19 cellular contexts compared by ENCODE assay signal in the genomic region with DNA sequence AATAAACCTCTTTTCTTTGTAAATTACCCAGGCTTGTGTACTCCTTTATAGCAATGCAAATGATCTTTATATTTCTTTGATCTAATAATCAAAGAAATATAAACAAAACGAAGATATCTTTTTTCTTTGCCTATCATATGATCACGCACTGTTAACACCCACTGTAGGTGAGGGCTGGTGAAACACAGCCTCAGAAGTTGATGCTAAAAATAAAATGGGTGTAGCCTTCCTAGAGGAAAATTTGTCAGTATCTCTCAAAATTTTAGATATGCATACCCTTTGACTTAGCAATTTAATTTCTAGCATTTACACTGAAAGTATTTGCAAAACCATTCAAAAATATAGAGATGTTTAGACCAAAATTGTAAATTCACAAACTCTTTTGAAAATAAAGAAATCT. TPM values are rescaled to one million over a fixed set of nuclear protein-coding genes. Genes with fewer than 3 reads are reported as not detected.
A peak's percentile ranks its signal among the peaks of the same experiment; 100 is the strongest.
DNase-seq lines count a peak whose midpoint lies in the region; ATAC-seq and TF ChIP-seq lines count a peak whose summit lies in the region.
"Had no signal": no experiment of that assay in that cellular context is flagged by ENCODE, and none has a peak within 500 bp of the region (broad histone marks: within the 10 kb centered on the region; RNA-seq: fewer than 3 reads in every experiment).

No MANE protein-coding gene starts in this region.

- ATAC-seq in Right ventricle myocardium superior (ENCODE audit: poor library complexity) (peak; percentile 51), Panc1 (no peak), left ventricle myocardium superior (peak; percentile 26), HG03432 (IDR thresholded peaks at IDR 0.05; ENCODE audit: unreplicated experiment) (no peak)
- ATAC-seq: GM12878 had no signal

- POLR2A ChIA-PET in Panc1 (lab: Charles Lee) = no interaction called here
- POLR2A ChIA-PET in CD4-positive, alpha-beta memory T cell (lab: Charles Lee; ENCODE audit: partially characterized antibody) = no interaction called here

- H3K36me3 Mint-ChIP-seq in CD4-positive, alpha-beta memory T cell = no peaks in the 10 kb centered on the region

- WGBS in smooth muscle cell (ENCODE audit: low lambda C conversion rate) = 64% methylated on average over 2 of the region's 2 CpGs

- H3K79me2 ChIP-seq in smooth muscle cell (ENCODE audit: low read depth) = no peaks in the 10 kb centered on the region

- peak overlapping the region; percentile 17 for H3K4me2 ChIP-seq in smooth muscle cell
- H3K4me2 ChIP-seq: BLaER1 treated with 17β-estradiol and CSF1 and Interleukin-3, amounts not matched to agents 10 nM and 100 nM; GM23338 had no signal

- H3K4me3 ChIP-seq in Panc1 (ENCODE audit: low read depth in 2 of 2, low read length in 2 of 2) (no peak overlapping the region), smooth muscle cell (no peak overlapping the region)
- no peak overlapping the region for H3K4me3 ChIP-seq in CD4-positive, alpha-beta memory T cell (ENCODE audit: low read length in 2 of 2)
- H3K4me3 ChIP-seq: BLaER1 treated with 17β-estradiol and CSF1 and Interleukin-3, amounts not matched to agents 10 nM and 100 nM; GM12878; GM23338; Peyer's patch had no signal

- CTCF ChIA-PET in Panc1 (lab: Charles Lee) = interaction anchor here (1.4 kb wide), 1 partner anchor 26 kb away, joined by 3 read pairs; no protein-coding TSS in a partner anchor
- CTCF ChIA-PET in CD4-positive, alpha-beta memory T cell (lab: Charles Lee; ENCODE audit: partially characterized antibody) = no interaction called here

- H3K9me3 ChIP-seq in Panc1 (ENCODE audit: control insufficient read depth, insufficient read depth, low read depth, low read length) = no peaks in the 10 kb centered on the region
- H3K9me3 ChIP-seq in smooth muscle cell (replicated peaks; ENCODE audit: low read depth) = no peaks in the 10 kb centered on the region
- no peaks in the 10 kb centered on the region for H3K9me3 ChIP-seq in CD4-positive, alpha-beta memory T cell (ENCODE audit: control insufficient read depth in 1 of 2, low read length in 2 of 2)
- H3K9me3 ChIP-seq: BLaER1 treated with 17β-estradiol and CSF1 and Interleukin-3, amounts not matched to agents 10 nM and 100 nM; Peyer's patch had no signal

- H3K9me3 Mint-ChIP-seq in CD4-positive, alpha-beta memory T cell = no peaks in the 10 kb centered on the region
- H3K9me3 Mint-ChIP-seq: GM23338 had no signal

- H3K4me1 ChIP-seq in Panc1 (ENCODE audit: control insufficient read depth, insufficient read depth, low read length) (peaks cover 28% of the 10 kb centered on the region), smooth muscle cell (ENCODE audit: low read depth) (peaks cover 9% of the 10 kb centered on the region)
- H3K4me1 ChIP-seq in CD4-positive, alpha-beta memory T cell (ENCODE audit: insufficient read depth, low read length) = peaks cover 5% of the 10 kb centered on the region
- H3K4me1 ChIP-seq: Peyer's patch had no signal

- no TSS peak for BruUV-seq in Panc1 (replicated peaks; lab: Mats Ljungman, UMichigan)

- in situ Hi-C loops in Panc1 (cut with HindIII; ENCODE audit: low pct_unique_long_range_greater_than_20kb, low sequenced_read_pairs) = no loop called here

- H3K27me3 ChIP-seq in Panc1 (ENCODE audit: control insufficient read depth, insufficient read depth, low read length) (no peaks in the 10 kb centered on the region), smooth muscle cell (ENCODE audit: low read depth) (no peaks in the 10 kb centered on the region)
- H3K27me3 ChIP-seq in CD4-positive, alpha-beta memory T cell (ENCODE audit: insufficient read depth, low read length) = no peaks in the 10 kb centered on the region
- H3K27me3 ChIP-seq: BLaER1 treated with 17β-estradiol and CSF1 and Interleukin-3, amounts not matched to agents 10 nM and 100 nM; Peyer's patch had no signal

- H3K27me3 Mint-ChIP-seq in CD4-positive, alpha-beta memory T cell = peaks cover 12 to 15% of the 10 kb centered on the region in 2 donors

- H3K36me3 ChIP-seq in Panc1 (ENCODE audit: control insufficient read depth, insufficient read depth, low read length) (no peaks in the 10 kb centered on the region), smooth muscle cell (ENCODE audit: low read depth) (no peaks in the 10 kb centered on the region)
- no peaks in the 10 kb centered on the region for H3K36me3 ChIP-seq in CD4-positive, alpha-beta memory T cell (ENCODE audit: insufficient read depth, low read length)
- H3K36me3 ChIP-seq: BLaER1 treated with 17β-estradiol and CSF1 and Interleukin-3, amounts not matched to agents 10 nM and 100 nM; Peyer's patch had no signal

- H4K20me1 ChIP-seq in smooth muscle cell (ENCODE audit: low read depth) = no peaks in the 10 kb centered on the region
- H4K20me1 ChIP-seq: BLaER1 treated with 17β-estradiol and CSF1 and Interleukin-3, amounts not matched to agents 10 nM and 100 nM had no signal

- no peak overlapping the region for H3K9ac ChIP-seq in smooth muscle cell (ENCODE audit: low read depth)
- H3K9ac ChIP-seq: BLaER1 treated with 17β-estradiol and CSF1 and Interleukin-3, amounts not matched to agents 10 nM and 100 nM had no signal

- H3K4me3 Mint-ChIP-seq in CD4-positive, alpha-beta memory T cell = no peak overlapping the region
- H3K4me3 Mint-ChIP-seq: GM23338 had no signal

- H3K4me1 Mint-ChIP-seq in CD4-positive, alpha-beta memory T cell = peaks cover 2 to 9% (median 3%) of the 10 kb centered on the region in 4 donors

- peak overlapping the region; percentile 36 for H3K27ac ChIP-seq in Panc1 (ENCODE audit: low read length)
- H3K27ac ChIP-seq in smooth muscle cell (ENCODE audit: low read depth) = peak overlapping the region; percentile 91
- H3K27ac ChIP-seq in CD4-positive, alpha-beta memory T cell (ENCODE audit: low read depth, low read length) = no peak overlapping the region
- H3K27ac ChIP-seq: BLaER1 treated with 17β-estradiol and CSF1 and Interleukin-3, amounts not matched to agents 10 nM and 100 nM; Peyer's patch had no signal

- DNase-seq in Right ventricle myocardium superior (no peak), cardiac septum (ENCODE audit: low spot score) (no peak), Panc1 (ENCODE audit: low read depth, low spot score) (no peak), left ventricle myocardium superior (no peak), smooth muscle cell (lab: John Stamatoyannopoulos, UW; ENCODE audit: unreplicated experiment) (no peak), amniotic stem cell (lab: John Stamatoyannopoulos, UW) (no peak)
- DNase-seq in CD4-positive, alpha-beta memory T cell = no peak
- DNase-seq: DMS 273 treated with DMSO at 0.1 percent for 48 hours, GDM1, MM.1S, NCI-H1105, NCI-H1694, NCI-H524, Peyer's patch, SHP77 treated with DMSO at 0.1 percent for 48 hours had no signal

- H3K27ac Mint-ChIP-seq in CD4-positive, alpha-beta memory T cell = no peak overlapping the region
- H3K27ac Mint-ChIP-seq: GM23338 had no signal

- H3F3A ChIP-seq in smooth muscle cell (ENCODE audit: low read depth) = peaks cover 35% of the 10 kb centered on the region

- intact Hi-C loops in Right ventricle myocardium superior (cut with DNase I) (no loop called here), cardiac septum (cut with DNase I) (loop anchor here (2.0 kb wide), 1 partner anchor 20 kb away; no protein-coding TSS in a partner anchor), Panc1 (cut with micrococcal nuclease; ENCODE audit: unreplicated experiment) (no loop called here), left ventricle myocardium superior (cut with micrococcal nuclease) (no loop called here)
- intact Hi-C loops in CD4-positive, alpha-beta memory T cell (cut with micrococcal nuclease) = no loop called here

- H2AFZ ChIP-seq in smooth muscle cell (ENCODE audit: low read depth) = no peak overlapping the region
- H2AFZ ChIP-seq: GM23338 had no signal

- TF ChIP-seq CTCF in Panc1 (IDR thresholded peaks at IDR 0.05) (no peak), smooth muscle cell (IDR thresholded peaks at IDR 0.05; ENCODE audit: borderline replicate concordance, insufficient read depth, poor library complexity, severe bottlenecking) (no peak)

RNA-seq across cellular contexts. Expression of gene DKK3, which starts 15.6 kb away (rescaled TPM):
- total RNA-seq in Right ventricle myocardium superior = 520 TPM
- total RNA-seq in cardiac septum = 980 TPM
- 116 TPM for total RNA-seq in Panc1 (2021; ENCODE audit: unreplicated experiment)
- polyA plus RNA-seq in Panc1 (2012; ENCODE audit: insufficient read length) = 140 TPM
- 657 TPM for total RNA-seq in left ventricle myocardium superior
- total RNA-seq in smooth muscle cell = 112 and 113 TPM in 2 replicates
- 100 and 105 TPM in 2 replicates for polyA plus RNA-seq in smooth muscle cell
- total RNA-seq in CD4-positive, alpha-beta memory T cell = under 1 TPM in 1 of 2 experiments, not detected in 1; 0.89 TPM
- 1 to 10 TPM; 2.9 to 3.1 TPM for polyA plus RNA-seq in CD4-positive, alpha-beta memory T cell

Comparison
In these comparisons a context has a peak if more than half of its experiments do, and no peak if none do; other contexts are left out.
1. ATAC-seq: peak in Right ventricle myocardium superior (single experiment) and left ventricle myocardium superior (single experiment); none in Panc1 (single experiment) and HG03432 (single experiment).
2. RNA of gene DKK3, which starts 15.6 kb away (total RNA-seq): 980 TPM in cardiac septum (single experiment), 657 TPM in left ventricle myocardium superior (single experiment), 520 TPM in Right ventricle myocardium superior (single experiment), 116 TPM in Panc1 (single experiment) and 112 to 113 TPM in smooth muscle cell; 0.89 TPM in CD4-positive, alpha-beta memory T cell; every median in the first group is over 10 times any median in the second.